ENCODE assay signal across 24 cellular contexts in genomic region chr3:43762486-43762885, GRCh38.
"Had no signal": no experiment of that assay in that cellular context is flagged by ENCODE, and none has a peak within 500 bp of the region (broad histone marks: within the 10 kb centered on the region; RNA-seq: fewer than 3 reads in every experiment).

No MANE protein-coding gene starts in this region.

- H3K27ac ChIP-seq: ovary, parathyroid adenoma, psoas muscle, right lobe of liver, skin epidermis, stomach, thoracic aorta, thyroid gland, tibial nerve, upper lobe of right lung, uterus had no signal

- H3K79me2 ChIP-seq: parathyroid adenoma had no signal

- H3K36me3 ChIP-seq: ovary, right lobe of liver, stomach, thoracic aorta, thyroid gland, tibial nerve, upper lobe of right lung, uterus had no signal

- ATAC-seq: naive thymus-derived CD8-positive, alpha-beta T cell; psoas muscle; right cardiac atrium; right lobe of liver; stimulated activated effector memory CD8-positive, alpha-beta T cell treated with anti-CD3 and anti-CD28 coated beads, Interleukin-12 subunit alpha, Interleukin-12 subunit beta, amount 100 ng/mL, for 72 hours had no signal

- H2AFZ ChIP-seq: parathyroid adenoma had no signal

- H3K4me3 ChIP-seq: ovary, psoas muscle, right lobe of liver, skin epidermis, stomach, thoracic aorta, thyroid gland, tibial nerve, upper lobe of right lung, uterus had no signal

- H3K4me1 ChIP-seq: right lobe of liver, uterus had no signal

- H3K9ac ChIP-seq: parathyroid adenoma had no signal

- H3K27me3 ChIP-seq: ovary, right lobe of liver, stomach, thyroid gland, tibial nerve, upper lobe of right lung, uterus had no signal

- H3K9me3 ChIP-seq: ovary, psoas muscle, right lobe of liver, stomach, thoracic aorta, thyroid gland, tibial nerve, upper lobe of right lung, uterus had no signal

- DNase-seq: naive B cell; naive thymus-derived CD8-positive, alpha-beta T cell; nephron progenitor cell; occipital lobe; ovary; posterior cingulate gyrus; psoas muscle; right cardiac atrium; right lobe of liver; stimulated activated CD4-positive, alpha-beta T cell treated with anti-CD3 and anti-CD28 coated beads, Interleukin-15, amount 100 ng/mL, for 24 hours; stimulated activated CD4-positive, alpha-beta T cell treated with anti-CD3 and anti-CD28 coated beads, Interleukin-2, amount 100 ng/mL, for 24 hours; stimulated activated CD4-positive, alpha-beta T cell treated with anti-CD3 and anti-CD28 coated beads, Interleukin-2, amount 100 ng/mL, for 48 hours; stimulated activated CD4-positive, alpha-beta T cell treated with anti-CD3 and anti-CD28 coated beads, Interleukin-4, amount 100 ng/mL, for 24 hours; stimulated activated naive B cell treated with anti-CD40 and anti-IgM and Interleukin-4, amounts not matched to agents 10 μg/mL and 1 μg/mL and 100 μg/mL, for 72 hours; stimulated activated naive CD4-positive, alpha-beta T cell treated with Interleukin-2 at 50 U/mL for 16 hours; stomach; thyroid gland; upper lobe of right lung; uterus had no signal
